In genomic region chr18:21100678-21101077, GRCh38 we compare ENCODE assay signal across 2 cellular contexts.
TF ChIP-seq lines count a peak whose summit lies in the region.

No MANE protein-coding gene starts in this region.

TF ChIP-seq in GM23338, 12 proteins besides CTCF, POLR2A, EP300 and RAD21:
- no peak for TF ChIP-seq JUNB (IDR thresholded peaks at IDR 0.05; ENCODE audit: unreplicated experiment)
- no peak for TF ChIP-seq STAT1 (IDR thresholded peaks at IDR 0.05; ENCODE audit: unreplicated experiment)
- TF ChIP-seq POLR2AphosphoS5 (IDR thresholded peaks at IDR 0.05; ENCODE audit: low read depth) = no peak

TF ChIP-seq in GM12878, 131 proteins besides CTCF, POLR2A, EP300 and RAD21:
- TF ChIP-seq CBX5 (IDR thresholded peaks at IDR 0.05; ENCODE audit: low read depth) (no peak), SREBF2 (IDR thresholded peaks at IDR 0.05; ENCODE audit: low read length) (no peak), STAT3 (IDR thresholded peaks at IDR 0.05; ENCODE audit: low read depth, low read length) (no peak), RELA (IDR thresholded peaks at IDR 0.05; ENCODE audit: borderline replicate concordance, partially characterized antibody) (no peak), USF2 (IDR thresholded peaks at IDR 0.05; ENCODE audit: borderline replicate concordance, low read depth, low read length) (no peak), SRF (IDR thresholded peaks at IDR 0.05; ENCODE audit: low read depth in 2 of 2, low read length in 2 of 2) (no peak), TARDBP (IDR thresholded peaks at IDR 0.05; ENCODE audit: borderline replicate concordance) (no peak), ZBTB33 (IDR thresholded peaks at IDR 0.05) (no peak), POU2F2 (IDR thresholded peaks at IDR 0.05; ENCODE audit: borderline replicate concordance, low read depth, low read length) (no peak), MTA2 (IDR thresholded peaks at IDR 0.05; ENCODE audit: low read depth) (no peak), YBX1 (IDR thresholded peaks at IDR 0.05) (no peak)
